Comparison of ENCODE assay signal across 34 cellular contexts in genomic region chr3:4360817-4361216, GRCh38.
"Had no signal": no experiment of that assay in that cellular context is flagged by ENCODE, and none has a peak within 500 bp of the region (broad histone marks: within the 10 kb centered on the region; RNA-seq: fewer than 3 reads in every experiment).

No MANE protein-coding gene starts in this region.

- DNase-seq: activated CD4-positive, alpha-beta T cell treated with anti-CD3 and anti-CD28 coated beads for 36 hours; activated CD4-positive, alpha-beta T cell treated with anti-CD3 and anti-CD28 coated beads, Interleukin-2, amount 10 ng/mL, durations not matched to agents 7 days and 5 days; activated CD4-positive, alpha-beta T cell treated with anti-CD3 and anti-CD28 coated beads, Interleukin-2, amount 50 U/mL, for 4 hours; activated CD4-positive, CD25-positive, alpha-beta regulatory T cell; activated CD4-positive, CD25-positive, alpha-beta regulatory T cell treated with anti-CD3 and anti-CD28 coated beads, Interleukin-2, amount 50 U/mL, for 72 hours; activated CD8-positive, alpha-beta memory T cell treated with anti-CD3 and anti-CD28 coated beads, Interleukin-2, amount 10 ng/mL, durations not matched to agents 7 days and 5 days; activated CD8-positive, alpha-beta memory T cell treated with anti-CD3 and anti-CD28 coated beads, Interleukin-2, amount 50 U/mL, for 4 hours; activated CD8-positive, alpha-beta T cell treated with anti-CD3 and anti-CD28 coated beads for 36 hours; activated effector memory CD4-positive, alpha-beta T cell treated with anti-CD3 and anti-CD28 coated beads, Interleukin-2, amount 50 U/mL, for 16 hours; activated naive CD4-positive, alpha-beta T cell treated with anti-CD3 and anti-CD28 coated beads for 36 hours; activated naive CD8-positive, alpha-beta T cell treated with anti-CD3 and anti-CD28 coated beads for 36 hours; activated naive CD8-positive, alpha-beta T cell treated with anti-CD3 and anti-CD28 coated beads, Interleukin-2, amount 50 U/mL, for 24 hours; activated T-cell treated with anti-CD3 and anti-CD28 coated beads, Interleukin-2, amount 50 U/mL, for 1 hour; activated T-cell treated with anti-CD3 and anti-CD28 coated beads, Interleukin-2, amount 50 U/mL, for 48 hours; adrenal gland; amygdala; aorta; central memory CD4-positive, alpha-beta T cell; cerebellar nuclear complex; colonic mucosa; effector CD8-positive, alpha-beta T cell; esophagus squamous epithelium; foreskin melanocyte; T-helper 2 cell had no signal

- H3K27me3 Mint-ChIP-seq: activated CD4-positive, alpha-beta T cell treated with anti-CD3 and anti-CD28 coated beads for 36 hours; activated CD4-positive, alpha-beta T cell treated with anti-CD3 and anti-CD28 coated beads, Interleukin-2, amount 10 ng/mL, durations not matched to agents 7 days and 5 days; activated CD8-positive, alpha-beta memory T cell treated with anti-CD3 and anti-CD28 coated beads, Interleukin-2, amount 10 ng/mL, durations not matched to agents 7 days and 5 days; activated CD8-positive, alpha-beta T cell treated with anti-CD3 and anti-CD28 coated beads for 36 hours; activated naive CD4-positive, alpha-beta T cell treated with anti-CD3 and anti-CD28 coated beads, Interleukin-2, amount 50 U/mL, for 24 hours; activated naive CD8-positive, alpha-beta T cell treated with anti-CD3 and anti-CD28 coated beads for 36 hours; activated naive CD8-positive, alpha-beta T cell treated with anti-CD3 and anti-CD28 coated beads, Interleukin-2, amount 50 U/mL, for 24 hours; brain had no signal

- FAIRE-seq: endometrium, endothelial cell of umbilical vein had no signal

- H3K4me1 ChIP-seq: breast epithelium, colonic mucosa had no signal

- H3K4me3 Mint-ChIP-seq: activated CD4-positive, alpha-beta T cell treated with anti-CD3 and anti-CD28 coated beads for 36 hours; activated CD4-positive, alpha-beta T cell treated with anti-CD3 and anti-CD28 coated beads, Interleukin-2, amount 10 ng/mL, durations not matched to agents 7 days and 5 days; activated CD8-positive, alpha-beta memory T cell treated with anti-CD3 and anti-CD28 coated beads, Interleukin-2, amount 10 ng/mL, durations not matched to agents 7 days and 5 days; activated CD8-positive, alpha-beta T cell treated with anti-CD3 and anti-CD28 coated beads for 36 hours; activated naive CD4-positive, alpha-beta T cell treated with anti-CD3 and anti-CD28 coated beads for 36 hours; activated naive CD4-positive, alpha-beta T cell treated with anti-CD3 and anti-CD28 coated beads, Interleukin-2, amount 50 U/mL, for 24 hours; activated naive CD8-positive, alpha-beta T cell treated with anti-CD3 and anti-CD28 coated beads for 36 hours; activated naive CD8-positive, alpha-beta T cell treated with anti-CD3 and anti-CD28 coated beads, Interleukin-2, amount 50 U/mL, for 24 hours; activated T-helper 1 cell treated with anti-CD3 and anti-CD28 coated beads, Interleukin-12 subunit alpha, Interleukin-12 subunit beta, Interleukin-2, Interleukin-4 antibody, amounts not matched to agents 30 ng/mL and 10 ng/mL and 1 ng/mL, durations not matched to agents 14 hours and 24 hours and 36 hours; brain had no signal

- H3K27ac Mint-ChIP-seq: activated CD4-positive, alpha-beta T cell treated with anti-CD3 and anti-CD28 coated beads for 36 hours; activated CD4-positive, alpha-beta T cell treated with anti-CD3 and anti-CD28 coated beads, Interleukin-2, amount 10 ng/mL, durations not matched to agents 7 days and 5 days; activated CD8-positive, alpha-beta memory T cell treated with anti-CD3 and anti-CD28 coated beads, Interleukin-2, amount 10 ng/mL, durations not matched to agents 7 days and 5 days; activated CD8-positive, alpha-beta T cell treated with anti-CD3 and anti-CD28 coated beads for 36 hours; activated naive CD4-positive, alpha-beta T cell treated with anti-CD3 and anti-CD28 coated beads for 36 hours; activated naive CD4-positive, alpha-beta T cell treated with anti-CD3 and anti-CD28 coated beads, Interleukin-2, amount 50 U/mL, for 24 hours; activated naive CD8-positive, alpha-beta T cell treated with anti-CD3 and anti-CD28 coated beads for 36 hours; activated naive CD8-positive, alpha-beta T cell treated with anti-CD3 and anti-CD28 coated beads, Interleukin-2, amount 50 U/mL, for 24 hours; activated T-helper 1 cell treated with anti-CD3 and anti-CD28 coated beads, Interleukin-12 subunit alpha, Interleukin-12 subunit beta, Interleukin-2, Interleukin-4 antibody, amounts not matched to agents 30 ng/mL and 10 ng/mL and 1 ng/mL, durations not matched to agents 14 hours and 24 hours and 36 hours; activated T-helper 2 cell treated with anti-CD3 and anti-CD28 coated beads, Interferon-gamma antibody, Interleukin-2, Interleukin-4, amounts not matched to agents 10 μg/mL and 5 μg/mL and 100 μg/mL, durations not matched to agents 14 hours and 24 hours and 36 hours; brain had no signal

- ATAC-seq: activated CD4-positive, alpha-beta T cell treated with anti-CD3 and anti-CD28 coated beads for 36 hours; activated CD8-positive, alpha-beta memory T cell treated with anti-CD3 and anti-CD28 coated beads, Interleukin-2, amount 10 ng/mL, durations not matched to agents 7 days and 5 days; activated CD8-positive, alpha-beta T cell treated with anti-CD3 and anti-CD28 coated beads for 36 hours; activated naive CD8-positive, alpha-beta T cell treated with anti-CD3 and anti-CD28 coated beads, Interleukin-2, amount 50 U/mL, for 24 hours; gastroesophageal sphincter had no signal

- H3K9me3 Mint-ChIP-seq: activated CD4-positive, alpha-beta T cell treated with anti-CD3 and anti-CD28 coated beads, Interleukin-2, amount 10 ng/mL, durations not matched to agents 7 days and 5 days; activated naive CD4-positive, alpha-beta T cell treated with anti-CD3 and anti-CD28 coated beads for 36 hours; activated naive CD4-positive, alpha-beta T cell treated with anti-CD3 and anti-CD28 coated beads, Interleukin-2, amount 50 U/mL, for 24 hours; activated naive CD8-positive, alpha-beta T cell treated with anti-CD3 and anti-CD28 coated beads for 36 hours; activated naive CD8-positive, alpha-beta T cell treated with anti-CD3 and anti-CD28 coated beads, Interleukin-2, amount 50 U/mL, for 24 hours; activated T-helper 1 cell treated with anti-CD3 and anti-CD28 coated beads, Interleukin-12 subunit alpha, Interleukin-12 subunit beta, Interleukin-2, Interleukin-4 antibody, amounts not matched to agents 30 ng/mL and 10 ng/mL and 1 ng/mL, durations not matched to agents 14 hours and 24 hours and 36 hours; activated T-helper 2 cell treated with anti-CD3 and anti-CD28 coated beads, Interferon-gamma antibody, Interleukin-2, Interleukin-4, amounts not matched to agents 10 μg/mL and 5 μg/mL and 100 μg/mL, durations not matched to agents 14 hours and 24 hours and 36 hours; brain had no signal

- H3K4me1 Mint-ChIP-seq: activated CD4-positive, alpha-beta T cell treated with anti-CD3 and anti-CD28 coated beads, Interleukin-2, amount 10 ng/mL, durations not matched to agents 7 days and 5 days; activated CD8-positive, alpha-beta memory T cell treated with anti-CD3 and anti-CD28 coated beads, Interleukin-2, amount 10 ng/mL, durations not matched to agents 7 days and 5 days; activated naive CD8-positive, alpha-beta T cell treated with anti-CD3 and anti-CD28 coated beads for 36 hours had no signal

- H3K27ac ChIP-seq: adrenal gland, breast epithelium, cardiac muscle cell, colonic mucosa, epithelial cell of prostate, esophagus squamous epithelium, gastroesophageal sphincter had no signal

- H3K9me3 ChIP-seq: adrenal gland, breast epithelium, colonic mucosa, esophagus squamous epithelium, gastroesophageal sphincter had no signal

- H3K4me3 ChIP-seq: adrenal gland, breast epithelium, cardiac muscle cell, colonic mucosa, esophagus squamous epithelium, gastroesophageal sphincter had no signal

- H3K36me3 ChIP-seq: adrenal gland, breast epithelium, cardiac muscle cell, colonic mucosa had no signal

- H3K27me3 ChIP-seq: adrenal gland, breast epithelium, cardiac muscle cell, colonic mucosa, esophagus squamous epithelium, gastroesophageal sphincter had no signal
